In the genomic region with DNA sequence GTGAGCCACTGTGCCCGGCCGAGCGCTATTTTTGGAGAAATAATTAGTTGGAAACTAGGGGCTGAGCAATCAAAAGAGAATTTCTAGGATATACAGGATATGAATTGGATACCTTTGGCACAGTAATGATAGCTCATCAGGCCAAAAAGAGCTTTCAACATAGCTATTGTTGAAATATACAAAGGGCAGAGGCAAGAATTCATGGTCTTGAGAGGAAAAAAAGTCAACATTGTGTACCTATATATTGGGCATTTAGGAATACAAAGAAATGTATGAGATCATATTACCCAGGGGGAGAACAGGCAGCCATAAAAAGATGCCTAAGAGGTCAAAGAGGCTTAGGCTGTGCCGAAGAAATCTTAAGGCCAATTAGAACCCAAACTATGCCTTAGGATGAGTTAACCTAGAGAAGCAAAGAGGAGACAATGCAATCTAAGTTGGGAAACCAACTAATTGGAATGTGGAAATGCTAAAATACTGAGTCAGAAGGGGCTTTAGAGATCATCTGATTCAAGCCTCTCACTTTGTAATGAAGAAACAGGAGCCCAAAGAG, we compare ENCODE assay signal across 16 cellular contexts.
A peak's percentile ranks its signal among the peaks of the same experiment; 100 is the strongest.
DNase-seq lines count a peak whose midpoint lies in the region; TF ChIP-seq lines count a peak whose summit lies in the region.
"Had no signal": no experiment of that assay in that cellular context is flagged by ENCODE, and none has a peak within 500 bp of the region (broad histone marks: within the 10 kb centered on the region; RNA-seq: fewer than 3 reads in every experiment).

No MANE protein-coding gene starts in this region.

- H3K4me2 ChIP-seq in mesenchymal stem cell (ENCODE audit: low read length, poor library complexity, severe bottlenecking): no peak overlapping the region
- no peak overlapping the region for H3K4me2 ChIP-seq in Karpas-422 (ENCODE audit: low read depth, low read length, poor library complexity, severe bottlenecking)

- no peak overlapping the region for H2BK12ac ChIP-seq in mesenchymal stem cell (ENCODE audit: low read length in 2 of 2)

- H3K14ac ChIP-seq in mesenchymal stem cell (ENCODE audit: low read length in 2 of 2): no peak overlapping the region

- peak overlapping the region in 1 of 2 experiments; percentile 62 for H3K18ac ChIP-seq in mesenchymal stem cell (ENCODE audit: low read depth in 1 of 2, low read length in 2 of 2)

- no peaks in the 10 kb centered on the region for H3K9me2 ChIP-seq in Karpas-422 (replicated peaks; ENCODE audit: insufficient read depth, low read length)

- H2BK120ac ChIP-seq in mesenchymal stem cell (ENCODE audit: low read depth, low read length): no peak overlapping the region

- TF ChIP-seq CTCF in choroid plexus epithelial cell (conservative IDR thresholded peaks at IDR 0.05; ENCODE audit: low read depth, low read length) (no peak), transverse colon (IDR thresholded peaks at IDR 0.05) (no peak)

- peak; percentile 79 for DNase-seq in AG20443 (ENCODE audit: low spot score)
- DNase-seq in LHCN-M2 (ENCODE audit: low read depth): peak; percentile 80
- peak; percentile 84 for DNase-seq in choroid plexus epithelial cell (ENCODE audit: low read depth)
- DNase-seq in mesenchymal stem cell: peak; percentile 81
- no peak for DNase-seq in DMS79 (lab: John Stamatoyannopoulos, UW)
- no peak for DNase-seq in Karpas-422
- no peak for DNase-seq in HT-29 (ENCODE audit: low spot score)
- no peak for DNase-seq in transverse colon
- DNase-seq: activated T-cell treated with anti-CD3 and anti-CD28 coated beads, Interleukin-2, amount 50 U/mL, for 4 hours; caudate nucleus; CD8-positive, alpha-beta memory T cell; heart left ventricle; midbrain; NCI-H2029; OCI-M1; stimulated activated CD4-positive, alpha-beta T cell treated with anti-CD3 and anti-CD28 coated beads, Interleukin-12 subunit alpha, Interleukin-12 subunit beta, amount 100 ng/mL, for 4 hours had no signal

- H3K9ac ChIP-seq in mesenchymal stem cell (ENCODE audit: low read length) (peak overlapping the region; percentile 83), Karpas-422 (ENCODE audit: low read length) (no peak overlapping the region)

- H3K36me3 ChIP-seq in mesenchymal stem cell (ENCODE audit: control insufficient read depth in 1 of 2, insufficient read depth in 2 of 2, low read depth in 1 of 2, low read length in 2 of 2) (no peaks in the 10 kb centered on the region), Karpas-422 (ENCODE audit: insufficient read depth, low read length) (peaks cover 13% of the 10 kb centered on the region; the same call in 1 of the 2 replicates), transverse colon (no peaks in the 10 kb centered on the region)

- no peak for TF ChIP-seq POLR2A in transverse colon (IDR thresholded peaks at IDR 0.05)

- H3K79me2 ChIP-seq in Karpas-422 (ENCODE audit: low read length): no peaks in the 10 kb centered on the region

- H3K4me1 ChIP-seq in mesenchymal stem cell (ENCODE audit: control insufficient read depth, insufficient read depth, low read depth, low read length): peaks cover 2% of the 10 kb centered on the region
- no peaks in the 10 kb centered on the region for H3K4me1 ChIP-seq in Karpas-422 (ENCODE audit: low read length)
- H3K4me1 ChIP-seq in transverse colon: peaks cover 0 to 12% (median 2%) of the 10 kb centered on the region in 4 donors
- H3K4me1 ChIP-seq: heart left ventricle had no signal

- H3K27ac ChIP-seq in mesenchymal stem cell (ENCODE audit: low read length, poor library complexity, severe bottlenecking) (no peak overlapping the region), Karpas-422 (ENCODE audit: low read length) (no peak overlapping the region), transverse colon (no peak overlapping the region)
- H3K27ac ChIP-seq: heart left ventricle had no signal

- no peak for TF ChIP-seq EP300 in transverse colon (IDR thresholded peaks at IDR 0.05; ENCODE audit: low read depth)

- H2AFZ ChIP-seq in mesenchymal stem cell (ENCODE audit: low read depth, low read length) (no peak overlapping the region), Karpas-422 (ENCODE audit: low read length) (no peak overlapping the region)

- H3K9me3 ChIP-seq in mesenchymal stem cell (ENCODE audit: control insufficient read depth, low read length): no peaks in the 10 kb centered on the region
- H3K9me3 ChIP-seq in Karpas-422 (ENCODE audit: low read length): no peaks in the 10 kb centered on the region
- no peaks in the 10 kb centered on the region for H3K9me3 ChIP-seq in transverse colon
- H3K9me3 ChIP-seq: heart left ventricle had no signal

- H2BK5ac ChIP-seq in mesenchymal stem cell (ENCODE audit: low read depth, low read length, poor library complexity, severe bottlenecking): no peak overlapping the region

- 29% methylated on average over 4 of the region's 4 CpGs for WGBS in mesenchymal stem cell
- 75 to 76% methylated on average over 1 to 4 of the region's 4 CpGs for WGBS in transverse colon (ENCODE audit: low coverage in 1 of 2), 2 donors

- no peak overlapping the region for H3K4ac ChIP-seq in mesenchymal stem cell (ENCODE audit: low read depth in 1 of 2, low read length in 2 of 2)

- no peaks in the 10 kb centered on the region for H3K79me1 ChIP-seq in mesenchymal stem cell (replicated peaks; ENCODE audit: low read length, poor library complexity, severe bottlenecking)

- H4K91ac ChIP-seq in mesenchymal stem cell (ENCODE audit: low read length): no peak overlapping the region

- H3K4me3 ChIP-seq in choroid plexus epithelial cell (ENCODE audit: low read depth, low read length): peak overlapping the region; percentile 9
- H3K4me3 ChIP-seq in mesenchymal stem cell (ENCODE audit: insufficient read depth in 1 of 2, low read depth in 1 of 2, low read length in 2 of 2): peak overlapping the region in 1 of 2 experiments; percentile 28
- no peak overlapping the region for H3K4me3 ChIP-seq in Karpas-422 (ENCODE audit: low read length)
- H3K4me3 ChIP-seq in transverse colon: no peak overlapping the region

- H3K23ac ChIP-seq in mesenchymal stem cell (ENCODE audit: low read length in 2 of 2): no peak overlapping the region

- H4K8ac ChIP-seq in mesenchymal stem cell (ENCODE audit: low read length): no peak overlapping the region

- H2BK15ac ChIP-seq in mesenchymal stem cell (ENCODE audit: low read depth, poor library complexity, severe bottlenecking): no peak overlapping the region

- H2AK5ac ChIP-seq in mesenchymal stem cell (ENCODE audit: low read length, severe bottlenecking): no peak overlapping the region

- in situ Hi-C loops in transverse colon (cut with MboI; ENCODE audit: low pct_ligation_motif_present in 1 of 4, low pct_unique_long_range_greater_than_20kb in 1 of 4, low sequenced_read_pairs in 3 of 4): no loop called here

- H3K27me3 ChIP-seq in mesenchymal stem cell (ENCODE audit: control insufficient read depth in 1 of 2, insufficient read depth in 1 of 2, low read length in 2 of 2) (no peaks in the 10 kb centered on the region), Karpas-422 (ENCODE audit: low read length) (no peaks in the 10 kb centered on the region), transverse colon (no peaks in the 10 kb centered on the region)
- H3K27me3 ChIP-seq: heart left ventricle had no signal

- no peaks in the 10 kb centered on the region for H4K20me1 ChIP-seq in Karpas-422 (ENCODE audit: insufficient read depth, low read depth, low read length)

- intact Hi-C loops in transverse colon (cut with DNase I; ENCODE audit: low total_unique reads): loop anchor here (10.0 kb wide), 1 partner anchor 373 kb away; no protein-coding TSS in a partner anchor

Comparison
In these comparisons a context has a peak if more than half of its experiments do, and no peak if none do; other contexts are left out.
1. DNase-seq: peak in AG20443 (single experiment), LHCN-M2 (single experiment), choroid plexus epithelial cell (single experiment) and mesenchymal stem cell (single experiment); none in DMS79 (single experiment), Karpas-422 (single experiment), HT-29 (single experiment) and transverse colon (single experiment).